In the genomic region with DNA sequence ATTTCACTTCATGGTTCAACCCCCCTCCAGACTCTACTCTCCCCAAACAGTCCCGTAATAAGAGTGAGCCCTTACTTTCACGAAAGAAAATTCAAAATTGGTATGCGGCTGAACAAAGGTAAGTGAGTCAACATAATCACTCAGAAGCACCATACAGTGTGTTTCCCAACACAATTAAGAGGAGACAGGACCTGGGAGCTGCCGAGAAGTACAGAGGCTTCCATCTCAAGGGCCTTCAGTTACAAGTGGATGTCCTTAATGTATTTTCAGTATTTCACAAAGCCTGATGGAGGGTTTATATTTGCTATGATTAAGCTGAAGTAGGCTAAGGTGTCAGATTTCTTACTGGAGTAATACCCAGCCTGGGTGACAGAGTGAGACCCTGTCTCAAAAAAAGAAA, we compare ENCODE assay signal across 1 cellular context.
TF ChIP-seq lines count a peak whose summit lies in the region.

No MANE protein-coding gene starts in this region.

TF ChIP-seq in GM23338, 12 proteins besides CTCF, POLR2A, EP300 and RAD21 (continued from another document):
- TF ChIP-seq, protein P1, sequence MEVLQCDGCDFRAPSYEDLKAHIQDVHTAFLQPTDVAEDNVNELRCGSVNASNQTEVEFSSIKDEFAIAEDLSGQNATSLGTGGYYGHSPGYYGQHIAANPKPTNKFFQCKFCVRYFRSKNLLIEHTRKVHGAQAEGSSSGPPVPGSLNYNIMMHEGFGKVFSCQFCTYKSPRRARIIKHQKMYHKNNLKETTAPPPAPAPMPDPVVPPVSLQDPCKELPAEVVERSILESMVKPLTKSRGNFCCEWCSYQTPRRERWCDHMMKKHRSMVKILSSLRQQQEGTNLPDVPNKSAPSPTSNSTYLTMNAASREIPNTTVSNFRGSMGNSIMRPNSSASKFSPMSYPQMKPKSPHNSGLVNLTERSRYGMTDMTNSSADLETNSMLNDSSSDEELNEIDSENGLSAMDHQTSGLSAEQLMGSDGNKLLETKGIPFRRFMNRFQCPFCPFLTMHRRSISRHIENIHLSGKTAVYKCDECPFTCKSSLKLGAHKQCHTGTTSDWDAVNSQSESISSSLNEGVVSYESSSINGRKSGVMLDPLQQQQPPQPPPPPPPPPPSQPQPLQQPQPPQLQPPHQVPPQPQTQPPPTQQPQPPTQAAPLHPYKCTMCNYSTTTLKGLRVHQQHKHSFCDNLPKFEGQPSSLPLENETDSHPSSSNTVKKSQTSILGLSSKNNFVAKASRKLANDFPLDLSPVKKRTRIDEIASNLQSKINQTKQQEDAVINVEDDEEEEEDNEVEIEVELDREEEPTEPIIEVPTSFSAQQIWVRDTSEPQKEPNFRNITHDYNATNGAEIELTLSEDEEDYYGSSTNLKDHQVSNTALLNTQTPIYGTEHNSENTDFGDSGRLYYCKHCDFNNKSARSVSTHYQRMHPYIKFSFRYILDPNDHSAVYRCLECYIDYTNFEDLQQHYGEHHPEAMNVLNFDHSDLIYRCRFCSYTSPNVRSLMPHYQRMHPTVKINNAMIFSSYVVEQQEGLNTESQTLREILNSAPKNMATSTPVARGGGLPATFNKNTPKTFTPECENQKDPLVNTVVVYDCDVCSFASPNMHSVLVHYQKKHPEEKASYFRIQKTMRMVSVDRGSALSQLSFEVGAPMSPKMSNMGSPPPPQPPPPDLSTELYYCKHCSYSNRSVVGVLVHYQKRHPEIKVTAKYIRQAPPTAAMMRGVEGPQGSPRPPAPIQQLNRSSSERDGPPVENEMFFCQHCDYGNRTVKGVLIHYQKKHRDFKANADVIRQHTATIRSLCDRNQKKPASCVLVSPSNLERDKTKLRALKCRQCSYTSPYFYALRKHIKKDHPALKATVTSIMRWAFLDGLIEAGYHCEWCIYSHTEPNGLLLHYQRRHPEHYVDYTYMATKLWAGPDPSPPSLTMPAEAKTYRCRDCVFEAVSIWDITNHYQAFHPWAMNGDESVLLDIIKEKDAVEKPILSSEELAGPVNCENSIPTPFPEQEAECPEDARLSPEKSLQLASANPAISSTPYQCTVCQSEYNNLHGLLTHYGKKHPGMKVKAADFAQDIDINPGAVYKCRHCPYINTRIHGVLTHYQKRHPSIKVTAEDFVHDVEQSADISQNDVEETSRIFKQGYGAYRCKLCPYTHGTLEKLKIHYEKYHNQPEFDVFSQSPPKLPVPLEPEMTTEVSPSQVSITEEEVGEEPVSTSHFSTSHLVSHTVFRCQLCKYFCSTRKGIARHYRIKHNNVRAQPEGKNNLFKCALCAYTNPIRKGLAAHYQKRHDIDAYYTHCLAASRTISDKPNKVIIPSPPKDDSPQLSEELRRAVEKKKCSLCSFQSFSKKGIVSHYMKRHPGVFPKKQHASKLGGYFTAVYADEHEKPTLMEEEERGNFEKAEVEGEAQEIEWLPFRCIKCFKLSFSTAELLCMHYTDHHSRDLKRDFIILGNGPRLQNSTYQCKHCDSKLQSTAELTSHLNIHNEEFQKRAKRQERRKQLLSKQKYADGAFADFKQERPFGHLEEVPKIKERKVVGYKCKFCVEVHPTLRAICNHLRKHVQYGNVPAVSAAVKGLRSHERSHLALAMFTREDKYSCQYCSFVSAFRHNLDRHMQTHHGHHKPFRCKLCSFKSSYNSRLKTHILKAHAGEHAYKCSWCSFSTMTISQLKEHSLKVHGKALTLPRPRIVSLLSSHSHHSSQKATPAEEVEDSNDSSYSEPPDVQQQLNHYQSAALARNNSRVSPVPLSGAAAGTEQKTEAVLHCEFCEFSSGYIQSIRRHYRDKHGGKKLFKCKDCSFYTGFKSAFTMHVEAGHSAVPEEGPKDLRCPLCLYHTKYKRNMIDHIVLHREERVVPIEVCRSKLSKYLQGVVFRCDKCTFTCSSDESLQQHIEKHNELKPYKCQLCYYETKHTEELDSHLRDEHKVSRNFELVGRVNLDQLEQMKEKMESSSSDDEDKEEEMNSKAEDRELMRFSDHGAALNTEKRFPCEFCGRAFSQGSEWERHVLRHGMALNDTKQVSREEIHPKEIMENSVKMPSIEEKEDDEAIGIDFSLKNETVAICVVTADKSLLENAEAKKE (CRISPR knock-in tag; IDR thresholded peaks at IDR 0.05), result no peak
- no peak for TF ChIP-seq ZNF331 (CRISPR knock-in tag; IDR thresholded peaks at IDR 0.05; ENCODE audit: low read depth)
- TF ChIP-seq POLR2AphosphoS5 (IDR thresholded peaks at IDR 0.05; ENCODE audit: low read depth), result no peak
TF ChIP-seq in GM23338: peak in this region for 0.
